ENCODE assay signal across 21 cellular contexts in the genomic region with DNA sequence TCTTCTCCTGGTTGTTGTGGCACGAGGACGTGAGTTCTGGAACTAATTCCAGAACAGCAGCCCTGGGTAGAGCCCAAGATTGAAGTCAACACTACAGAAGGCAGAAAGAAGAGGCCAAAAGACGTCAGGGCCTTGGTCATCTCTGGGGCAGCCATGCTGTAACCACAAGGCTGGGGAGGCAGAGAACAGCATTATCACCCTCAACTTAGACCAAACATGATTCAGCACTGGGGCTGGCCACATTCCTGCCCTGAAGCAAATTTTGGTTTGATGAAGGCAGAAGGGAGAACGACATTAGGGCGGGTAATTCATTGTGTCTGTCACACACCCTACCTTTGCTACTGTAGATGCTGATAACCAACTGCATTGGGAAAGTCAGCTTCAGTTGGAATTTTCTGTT. TPM values are rescaled to one million over a fixed set of nuclear protein-coding genes. Genes with fewer than 3 reads are reported as not detected.
DNase-seq lines count a peak whose midpoint lies in the region; ATAC-seq lines count a peak whose summit lies in the region.
"Had no signal": no experiment of that assay in that cellular context is flagged by ENCODE, and none has a peak within 500 bp of the region (broad histone marks: within the 10 kb centered on the region; RNA-seq: fewer than 3 reads in every experiment).

No MANE protein-coding gene starts in this region.

- no peak overlapping the region for H2BK15ac ChIP-seq in mesendoderm (replicated peaks; ENCODE audit: low read depth)

- no peaks in the 10 kb centered on the region for H3K36me3 ChIP-seq in mesendoderm (ENCODE audit: control insufficient read depth, insufficient read depth, low read length)
- H3K36me3 ChIP-seq in CD4-positive, alpha-beta memory T cell (ENCODE audit: insufficient read depth, low read length), result no peaks in the 10 kb centered on the region
- H3K36me3 ChIP-seq: colonic mucosa, gastroesophageal sphincter, MG63, SJSA1 had no signal

- no peak overlapping the region for H3K9ac ChIP-seq in mesendoderm (ENCODE audit: low read length)

- H3K4me3 ChIP-seq in mesendoderm (ENCODE audit: low read length), result no peak overlapping the region
- H3K4me3 ChIP-seq in CD4-positive, alpha-beta memory T cell (ENCODE audit: low read length in 2 of 2), result no peak overlapping the region
- H3K4me3 ChIP-seq: colonic mucosa, gastroesophageal sphincter, MG63, SJSA1 had no signal

- peaks cover 30% of the 10 kb centered on the region for H3K4me1 Mint-ChIP-seq in dendritic cell treated with granulocyte-macrophage colony-stimulating factor and Interleukin-4, amounts not matched to agents 40 ng/mL and 50 ng/mL, for 4 days (ENCODE audit: low read depth)
- H3K4me1 Mint-ChIP-seq in CD4-positive, alpha-beta memory T cell, result no peaks in the 10 kb centered on the region
- H3K4me1 Mint-ChIP-seq: activated naive CD4-positive, alpha-beta T cell treated with anti-CD3 and anti-CD28 coated beads, Interleukin-2, amount 10 ng/mL, durations not matched to agents 7 days and 5 days had no signal

- no peaks in the 10 kb centered on the region for H3K27me3 ChIP-seq in mesendoderm (ENCODE audit: insufficient read depth, low read length, poor library complexity)
- H3K27me3 ChIP-seq in CD4-positive, alpha-beta memory T cell (ENCODE audit: insufficient read depth, low read length), result peaks cover 8% of the 10 kb centered on the region
- H3K27me3 ChIP-seq: colonic mucosa, MG63 had no signal

- no peaks in the 10 kb centered on the region for H3K79me2 ChIP-seq in mesendoderm (ENCODE audit: control insufficient read depth, insufficient read depth, low read length)

- H3K18ac ChIP-seq in mesendoderm (ENCODE audit: low read length), result no peak overlapping the region

- no peak for ATAC-seq in GM21723 (IDR thresholded peaks at IDR 0.05; ENCODE audit: unreplicated experiment)
- no peak for ATAC-seq in HG02870 (IDR thresholded peaks at IDR 0.05; ENCODE audit: unreplicated experiment)
- ATAC-seq: activated CD8-positive, alpha-beta T cell treated with anti-CD3 and anti-CD28 coated beads for 36 hours; gastroesophageal sphincter; stimulated activated memory B cell treated with anti-CD40 and anti-IgM and Interleukin-4, amounts not matched to agents 10 μg/mL and 1 μg/mL and 100 μg/mL, for 72 hours had no signal

- H3K9me3 Mint-ChIP-seq in dendritic cell treated with granulocyte-macrophage colony-stimulating factor and Interleukin-4, amounts not matched to agents 40 ng/mL and 50 ng/mL, for 4 days, result no peaks in the 10 kb centered on the region
- no peaks in the 10 kb centered on the region for H3K9me3 Mint-ChIP-seq in CD4-positive, alpha-beta memory T cell
- H3K9me3 Mint-ChIP-seq: activated CD8-positive, alpha-beta T cell treated with anti-CD3 and anti-CD28 coated beads for 36 hours; activated naive CD4-positive, alpha-beta T cell treated with anti-CD3 and anti-CD28 coated beads, Interleukin-2, amount 10 ng/mL, durations not matched to agents 7 days and 5 days; activated T-cell treated with anti-CD3 and anti-CD28 coated beads, Interleukin-2, amount 50 U/mL, for 24 hours; stimulated activated memory B cell treated with anti-CD40 and anti-IgM and Interleukin-4, amounts not matched to agents 10 μg/mL and 1 μg/mL and 100 μg/mL, for 72 hours; T-helper 2 cell treated with Interferon-gamma antibody and Interleukin-4, amounts not matched to agents 5 μg/mL and 100 μg/mL, for 36 hours had no signal

- no peaks in the 10 kb centered on the region for H3K9me3 ChIP-seq in CD4-positive, alpha-beta memory T cell (ENCODE audit: control insufficient read depth in 1 of 2, low read length in 2 of 2)
- H3K9me3 ChIP-seq: colonic mucosa, gastroesophageal sphincter, MG63, SJSA1 had no signal

- peak overlapping the region; percentile 27 for H3K27ac Mint-ChIP-seq in dendritic cell treated with granulocyte-macrophage colony-stimulating factor and Interleukin-4, amounts not matched to agents 40 ng/mL and 50 ng/mL, for 4 days
- no peak overlapping the region for H3K27ac Mint-ChIP-seq in CD4-positive, alpha-beta memory T cell
- H3K27ac Mint-ChIP-seq: activated CD8-positive, alpha-beta T cell treated with anti-CD3 and anti-CD28 coated beads for 36 hours; activated naive CD4-positive, alpha-beta T cell treated with anti-CD3 and anti-CD28 coated beads, Interleukin-2, amount 10 ng/mL, durations not matched to agents 7 days and 5 days; activated T-cell treated with anti-CD3 and anti-CD28 coated beads, Interleukin-2, amount 50 U/mL, for 24 hours; stimulated activated memory B cell treated with anti-CD40 and anti-IgM and Interleukin-4, amounts not matched to agents 10 μg/mL and 1 μg/mL and 100 μg/mL, for 72 hours; T-helper 2 cell treated with Interferon-gamma antibody and Interleukin-4, amounts not matched to agents 5 μg/mL and 100 μg/mL, for 36 hours had no signal

- no peak overlapping the region for H4K8ac ChIP-seq in mesendoderm (ENCODE audit: low read depth, low read length)

- H3K79me1 ChIP-seq in mesendoderm (ENCODE audit: low read length), result no peaks in the 10 kb centered on the region

- no CpG with 5 or more reads among the region's 5 CpGs for WGBS in mesendoderm (ENCODE audit: extremely low coverage, insufficient coverage, low lambda C conversion rate)

- intact Hi-C loops in dendritic cell treated with granulocyte-macrophage colony-stimulating factor and Interleukin-4, amounts not matched to agents 40 ng/mL and 50 ng/mL, for 4 days (cut with micrococcal nuclease), result no loop called here
- intact Hi-C loops in CD4-positive, alpha-beta memory T cell (cut with micrococcal nuclease), result no loop called here

- no peak overlapping the region for H2BK120ac ChIP-seq in mesendoderm (ENCODE audit: low read depth, low read length)

- no peak overlapping the region for H3K4ac ChIP-seq in mesendoderm (ENCODE audit: low read depth, low read length)

- no peak overlapping the region for H3K4me3 Mint-ChIP-seq in dendritic cell treated with granulocyte-macrophage colony-stimulating factor and Interleukin-4, amounts not matched to agents 40 ng/mL and 50 ng/mL, for 4 days
- H3K4me3 Mint-ChIP-seq in CD4-positive, alpha-beta memory T cell, result no peak overlapping the region
- H3K4me3 Mint-ChIP-seq: activated CD8-positive, alpha-beta T cell treated with anti-CD3 and anti-CD28 coated beads for 36 hours; activated naive CD4-positive, alpha-beta T cell treated with anti-CD3 and anti-CD28 coated beads, Interleukin-2, amount 10 ng/mL, durations not matched to agents 7 days and 5 days; activated T-cell treated with anti-CD3 and anti-CD28 coated beads, Interleukin-2, amount 50 U/mL, for 24 hours; stimulated activated memory B cell treated with anti-CD40 and anti-IgM and Interleukin-4, amounts not matched to agents 10 μg/mL and 1 μg/mL and 100 μg/mL, for 72 hours; T-helper 2 cell treated with Interferon-gamma antibody and Interleukin-4, amounts not matched to agents 5 μg/mL and 100 μg/mL, for 36 hours had no signal

- no peak overlapping the region for H3K27ac ChIP-seq in mesendoderm (ENCODE audit: low read depth, low read length)
- no peak overlapping the region for H3K27ac ChIP-seq in CD4-positive, alpha-beta memory T cell (ENCODE audit: low read depth, low read length)
- H3K27ac ChIP-seq: colonic mucosa, gastroesophageal sphincter, SJSA1 had no signal

- H3K4me1 ChIP-seq in mesendoderm (ENCODE audit: control insufficient read depth, low read depth, low read length), result no peaks in the 10 kb centered on the region
- H3K4me1 ChIP-seq in CD4-positive, alpha-beta memory T cell (ENCODE audit: insufficient read depth, low read length), result no peaks in the 10 kb centered on the region
- H3K4me1 ChIP-seq: colonic mucosa, gastroesophageal sphincter, SJSA1 had no signal

- POLR2A ChIA-PET in CD4-positive, alpha-beta memory T cell (lab: Charles Lee; ENCODE audit: partially characterized antibody), result no interaction called here

- no peak overlapping the region for H2BK5ac ChIP-seq in mesendoderm (ENCODE audit: low read length)

- no peak overlapping the region for H3K4me2 ChIP-seq in mesendoderm (ENCODE audit: low read length)

- H3K56ac ChIP-seq in mesendoderm (ENCODE audit: low read length), result no peak overlapping the region

- H3K23ac ChIP-seq in mesendoderm (ENCODE audit: low read length), result no peak overlapping the region

- H3K27me3 Mint-ChIP-seq in dendritic cell treated with granulocyte-macrophage colony-stimulating factor and Interleukin-4, amounts not matched to agents 40 ng/mL and 50 ng/mL, for 4 days, result peaks cover 6% of the 10 kb centered on the region
- peaks cover 29 to 45% of the 10 kb centered on the region in 2 donors for H3K27me3 Mint-ChIP-seq in CD4-positive, alpha-beta memory T cell

- CTCF ChIA-PET in CD4-positive, alpha-beta memory T cell (lab: Charles Lee; ENCODE audit: partially characterized antibody), result no interaction called here

- no peak overlapping the region for H4K5ac ChIP-seq in mesendoderm (ENCODE audit: low read length)

- peak; percentile 54 for DNase-seq in Daoy (ENCODE audit: low read depth)
- peak; percentile 83 for DNase-seq in NCI-H226
- DNase-seq in mesendoderm, result peak; percentile 30
- no peak for DNase-seq in CD4-positive, alpha-beta memory T cell
- DNase-seq in stimulated activated CD4-positive, alpha-beta T cell treated with anti-CD3 and anti-CD28 coated beads, Interleukin-15, amount 100 ng/mL, for 24 hours, result no peak
- DNase-seq: activated CD4-positive, CD25-positive, alpha-beta regulatory T cell; activated CD8-positive, alpha-beta T cell treated with anti-CD3 and anti-CD28 coated beads for 36 hours; activated naive CD4-positive, alpha-beta T cell treated with anti-CD3 and anti-CD28 coated beads, Interleukin-2, amount 10 ng/mL, durations not matched to agents 7 days and 5 days; activated T-cell treated with anti-CD3 and anti-CD28 coated beads, Interleukin-2, amount 50 U/mL, for 24 hours; colonic mucosa; MG63; NCI-H146; NCI-H2171 treated with DMSO at 0.1 percent for 48 hours had no signal

- H2AK5ac ChIP-seq in mesendoderm (ENCODE audit: low read length), result no peak overlapping the region

- no peaks in the 10 kb centered on the region for H3K36me3 Mint-ChIP-seq in dendritic cell treated with granulocyte-macrophage colony-stimulating factor and Interleukin-4, amounts not matched to agents 40 ng/mL and 50 ng/mL, for 4 days (ENCODE audit: low read depth)
- H3K36me3 Mint-ChIP-seq in CD4-positive, alpha-beta memory T cell, result no peaks in the 10 kb centered on the region
- H3K36me3 Mint-ChIP-seq: activated naive CD4-positive, alpha-beta T cell treated with anti-CD3 and anti-CD28 coated beads, Interleukin-2, amount 10 ng/mL, durations not matched to agents 7 days and 5 days; stimulated activated memory B cell treated with anti-CD40 and anti-IgM and Interleukin-4, amounts not matched to agents 10 μg/mL and 1 μg/mL and 100 μg/mL, for 72 hours had no signal

RNA-seq across cellular contexts. Expression of a gene that starts 9.7 kb away (rescaled TPM):
- total RNA-seq in Daoy (2014; rRNA removed; shearing (Covaris generic)), result not detected in 2 replicates
- 0.03 TPM for polyA plus RNA-seq in mesendoderm (2013, experiment 1 of 2)
- 0.07 TPM for polyA plus RNA-seq in mesendoderm (2013, experiment 2 of 2)
- under 1 TPM in 1 of 2 experiments, not detected in 1; 0.15 TPM for total RNA-seq in CD4-positive, alpha-beta memory T cell
- polyA plus RNA-seq in CD4-positive, alpha-beta memory T cell, result not detected
- total RNA-seq: SJSA1 had no signal

RNA-seq across cellular contexts. Expression of a gene that starts 26.7 kb away (rescaled TPM):
- total RNA-seq in Daoy (2014; rRNA removed; shearing (Covaris generic)), result under 0.01 TPM in 1 of 2 replicates, not detected in the other
- not detected for polyA plus RNA-seq in mesendoderm (2013, experiment 1 of 2)
- not detected for polyA plus RNA-seq in mesendoderm (2013, experiment 2 of 2)
- total RNA-seq in CD4-positive, alpha-beta memory T cell, result not detected
- polyA plus RNA-seq in CD4-positive, alpha-beta memory T cell, result under 1 TPM; 0.18 TPM
- total RNA-seq: activated CD8-positive, alpha-beta T cell treated with anti-CD3 and anti-CD28 coated beads for 36 hours; gastroesophageal sphincter; SJSA1 had no signal

RNA-seq across cellular contexts. Expression of a gene that starts 58.4 kb away (rescaled TPM):
- not detected in 2 replicates for total RNA-seq in Daoy (2014; rRNA removed; shearing (Covaris generic))
- polyA plus RNA-seq in mesendoderm (2013, experiment 1 of 2), result 0.01 TPM
- 0.04 TPM for polyA plus RNA-seq in mesendoderm (2013, experiment 2 of 2)
- total RNA-seq in CD4-positive, alpha-beta memory T cell, result under 1 TPM in 1 of 2 experiments, not detected in 1; 0.44 TPM
- under 1 TPM in 1 of 2 donors, not detected in 1; 0.79 TPM for polyA plus RNA-seq in CD4-positive, alpha-beta memory T cell
- total RNA-seq: mononuclear cell, SJSA1 had no signal

Comparison
In these comparisons a context has a peak if more than half of its experiments do, and no peak if none do; other contexts are left out.
1. DNase-seq: peak in Daoy (single experiment), NCI-H226 (single experiment) and mesendoderm (single experiment); none in CD4-positive, alpha-beta memory T cell (0 of 5) and stimulated activated CD4-positive, alpha-beta T cell treated with anti-CD3 and anti-CD28 coated beads, Interleukin-15, amount 100 ng/mL, for 24 hours (single experiment).